14 cellular contexts compared by ENCODE assay signal in the genomic region with DNA sequence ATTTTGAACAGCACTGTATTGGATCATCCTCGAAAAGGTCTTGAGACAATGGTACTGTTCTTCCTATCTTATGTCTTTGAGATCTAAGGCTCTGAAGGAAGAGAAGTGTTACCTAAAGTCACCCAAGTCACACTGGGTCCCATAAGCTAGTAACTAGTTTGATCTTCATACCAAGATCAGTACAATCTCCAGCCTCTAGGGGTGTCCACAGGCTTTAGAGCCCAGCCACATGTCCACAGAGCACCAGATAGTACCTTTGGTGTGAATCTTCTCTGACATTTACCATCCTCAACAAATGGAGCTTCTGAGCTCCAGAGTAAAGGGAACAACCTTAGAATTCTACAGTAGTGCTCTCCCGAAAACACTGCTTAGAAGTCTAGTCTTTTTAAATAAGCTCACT.
A peak's percentile ranks its signal among the peaks of the same experiment; 100 is the strongest.
DNase-seq lines count a peak whose midpoint lies in the region; ATAC-seq, FAIRE-seq and TF ChIP-seq lines count a peak whose summit lies in the region.
"Had no signal": no experiment of that assay in that cellular context is flagged by ENCODE, and none has a peak within 500 bp of the region (broad histone marks: within the 10 kb centered on the region; RNA-seq: fewer than 3 reads in every experiment).

No MANE protein-coding gene starts in this region.

- H3K27ac ChIP-seq in Panc1 (ENCODE audit: low read length) (no peak overlapping the region), keratinocyte (ENCODE audit: control insufficient read depth, insufficient read depth, low read length) (no peak overlapping the region), gastroesophageal sphincter (no peak overlapping the region), pancreas (no peak overlapping the region)
- H3K27ac ChIP-seq: prostate gland had no signal

- FAIRE-seq in keratinocyte (lab: Jason Lieb, UNC), result no peak
- no peak for FAIRE-seq in pancreas (lab: Jason Lieb, UNC)

- dilution Hi-C loops in keratinocyte (cut with MboI; ENCODE audit: extremely low pct_ligation_motif_present, low sequenced_read_pairs), result no loop called here

- no peak overlapping the region for H2AFZ ChIP-seq in keratinocyte (ENCODE audit: control insufficient read depth, low read length)

- intact Hi-C loops in Panc1 (cut with micrococcal nuclease; ENCODE audit: unreplicated experiment), result no loop called here
- intact Hi-C loops in pancreas (cut with DNase I), result no loop called here

- no peak overlapping the region for H3K4me3 ChIP-seq in Panc1 (ENCODE audit: low read depth in 2 of 2, low read length in 2 of 2)
- no peak overlapping the region for H3K4me3 ChIP-seq in keratinocyte (ENCODE audit: control insufficient read depth in 2 of 3, extremely low read depth in 1 of 3, insufficient read depth in 2 of 3, low read depth in 1 of 3, low read length in 3 of 3)
- H3K4me3 ChIP-seq in gastroesophageal sphincter, result no peak overlapping the region
- H3K4me3 ChIP-seq in pancreas, result no peak overlapping the region
- H3K4me3 ChIP-seq: prostate gland had no signal

- H3K9ac ChIP-seq in keratinocyte (ENCODE audit: control insufficient read depth, extremely low read depth, insufficient read depth, low read length), result no peak overlapping the region

- no peaks in the 10 kb centered on the region for H4K20me1 ChIP-seq in keratinocyte (ENCODE audit: control insufficient read depth, extremely low read depth, insufficient read depth, low read length)

- TF ChIP-seq POLR2A in gastroesophageal sphincter (IDR thresholded peaks at IDR 0.05), result no peak

- H3K9me1 ChIP-seq in keratinocyte (ENCODE audit: control insufficient read depth, extremely low read depth, insufficient read depth, low read length), result no peaks in the 10 kb centered on the region

- H3K9me3 ChIP-seq in Panc1 (ENCODE audit: control insufficient read depth, insufficient read depth, low read depth, low read length), result no peaks in the 10 kb centered on the region
- H3K9me3 ChIP-seq in keratinocyte (ENCODE audit: control insufficient read depth, low read depth, low read length), result no peaks in the 10 kb centered on the region
- H3K9me3 ChIP-seq in gastroesophageal sphincter, result no peaks in the 10 kb centered on the region
- H3K9me3 ChIP-seq in pancreas, result no peaks in the 10 kb centered on the region
- H3K9me3 ChIP-seq: prostate gland had no signal

- 79 to 83% methylated on average over 2 of the region's 2 CpGs for WGBS in gastroesophageal sphincter (ENCODE audit: low coverage in 1 of 2), 2 donors
- WGBS in pancreas, 2 donors, result 83 to 91% methylated on average over 2 of the region's 2 CpGs

- no peaks in the 10 kb centered on the region for H3K27me3 ChIP-seq in Panc1 (ENCODE audit: control insufficient read depth, insufficient read depth, low read length)
- no peaks in the 10 kb centered on the region for H3K27me3 ChIP-seq in keratinocyte (ENCODE audit: control insufficient read depth, extremely low read depth, insufficient read depth, low read length)
- peaks cover 3% of the 10 kb centered on the region for H3K27me3 ChIP-seq in gastroesophageal sphincter
- no peaks in the 10 kb centered on the region for H3K27me3 ChIP-seq in pancreas

- ATAC-seq in GM19351 (IDR thresholded peaks at IDR 0.05; ENCODE audit: unreplicated experiment) (peak; percentile 79), Panc1 (0 out of 2 replicates have a peak, but pooled peaks have one; percentile 63), gastroesophageal sphincter (no peak), pancreas (no peak)

- DNase-seq in DMS114 treated with DMSO at 0.1 percent for 48 hours (lab: John Stamatoyannopoulos, UW; ENCODE audit: unreplicated experiment), result peak; percentile 18
- DNase-seq in Panc1 (ENCODE audit: low read depth, low spot score), result no peak
- no peak for DNase-seq in keratinocyte (ENCODE audit: low read depth, low spot score)
- no peak for DNase-seq in activated CD8-positive, alpha-beta memory T cell treated with anti-CD3 and anti-CD28 coated beads, Interleukin-2, amount 50 U/mL, for 4 hours
- no peak for DNase-seq in pancreas
- DNase-seq in hypothalamus (lab: John Stamatoyannopoulos, UW), result no peak
- DNase-seq: activated B cell treated with CpG ODN at 0.5 μM for 24 hours; activated naive CD4-positive, alpha-beta T cell treated with anti-CD3 and anti-CD28 coated beads, Interleukin-2, amount 10 ng/mL, durations not matched to agents 7 days and 5 days; effector memory CD4-positive, alpha-beta T cell; EL; HCEC 1CT had no signal

- no peaks in the 10 kb centered on the region for H3K79me2 ChIP-seq in keratinocyte (ENCODE audit: control insufficient read depth, insufficient read depth, low read length)

- no peak for TF ChIP-seq EP300 in gastroesophageal sphincter (IDR thresholded peaks at IDR 0.05)

- H3K36me3 ChIP-seq in Panc1 (ENCODE audit: control insufficient read depth, insufficient read depth, low read length), result no peaks in the 10 kb centered on the region
- no peaks in the 10 kb centered on the region for H3K36me3 ChIP-seq in keratinocyte (ENCODE audit: control insufficient read depth in 2 of 2, extremely low read depth in 1 of 2, insufficient read depth in 2 of 2, low read length in 2 of 2)
- H3K36me3 ChIP-seq in gastroesophageal sphincter, result no peaks in the 10 kb centered on the region
- H3K36me3 ChIP-seq in pancreas, result no peaks in the 10 kb centered on the region
- H3K36me3 ChIP-seq: prostate gland had no signal

- H3K4me1 ChIP-seq in Panc1 (ENCODE audit: control insufficient read depth, insufficient read depth, low read length) (no peaks in the 10 kb centered on the region), keratinocyte (ENCODE audit: control insufficient read depth, extremely low read depth, insufficient read depth, low read length) (no peaks in the 10 kb centered on the region), gastroesophageal sphincter (no peaks in the 10 kb centered on the region), pancreas (no peaks in the 10 kb centered on the region)
- H3K4me1 ChIP-seq: prostate gland had no signal

- CTCF ChIA-PET in Panc1 (lab: Charles Lee), result no interaction called here

- POLR2A ChIA-PET in Panc1 (lab: Charles Lee), result no interaction called here

- BruUV-seq in Panc1 (replicated peaks; lab: Mats Ljungman, UMichigan), result no TSS peak

- no peak overlapping the region for H3K4me2 ChIP-seq in keratinocyte (ENCODE audit: control insufficient read depth, extremely low read depth, insufficient read depth, low read depth, low read length)

- TF ChIP-seq CTCF in Panc1 (IDR thresholded peaks at IDR 0.05), result peak; percentile 38; the same call in 1 of the 2 replicates
- peak; percentile 22 to 31 (median 26) for TF ChIP-seq CTCF in keratinocyte (optimal IDR thresholded peaks at IDR 0.05 in 1 of 3, IDR thresholded peaks at IDR 0.05 in 1 of 3, conservative IDR thresholded peaks at IDR 0.05 in 1 of 3; ENCODE audit: extremely low read depth in 1 of 3, insufficient read depth in 2 of 3, low read length in 3 of 3)
- no peak for TF ChIP-seq CTCF in gastroesophageal sphincter (IDR thresholded peaks at IDR 0.05)
- TF ChIP-seq CTCF in pancreas (IDR thresholded peaks at IDR 0.05), result no peak

- in situ Hi-C loops in Panc1 (cut with HindIII; ENCODE audit: low pct_unique_long_range_greater_than_20kb, low sequenced_read_pairs), result no loop called here

Comparison
In these comparisons a context has a peak if more than half of its experiments do, and no peak if none do; other contexts are left out.
1. ATAC-seq: peak in GM19351 (single experiment) and Panc1 (single experiment); none in gastroesophageal sphincter (single experiment) and pancreas (0 of 4).
2. CTCF ChIP-seq: peak in Panc1 (single experiment) and keratinocyte (3 of 3); none in gastroesophageal sphincter (0 of 4) and pancreas (0 of 4).